Comparison of ENCODE assay signal across 9 cellular contexts in genomic region chr22:44729391-44730012, GRCh38. TPM values are rescaled to one million over a fixed set of nuclear protein-coding genes. Genes with fewer than 3 reads are reported as not detected.
DNase-seq lines count a peak whose midpoint lies in the region; ATAC-seq and TF ChIP-seq lines count a peak whose summit lies in the region.
"Had no signal": no experiment of that assay in that cellular context is flagged by ENCODE, and none has a peak within 500 bp of the region (broad histone marks: within the 10 kb centered on the region; RNA-seq: fewer than 3 reads in every experiment).

No MANE protein-coding gene starts in this region.

- H3K4me3 ChIP-seq in brain microvascular endothelial cell (ENCODE audit: low read depth, low read length) (no peak overlapping the region), lower leg skin (ENCODE audit: low read depth, poor library complexity, severe bottlenecking) (no peak overlapping the region)

- H3K27ac Mint-ChIP-seq in stimulated activated naive B cell treated with anti-CD40 and anti-IgM and Interleukin-4, amounts not matched to agents 10 μg/mL and 1 μg/mL and 100 μg/mL, for 72 hours = no peak overlapping the region

- peaks cover 0 to 26% of the 10 kb centered on the region in 2 donors for H3K27me3 Mint-ChIP-seq in stimulated activated naive B cell treated with anti-CD40 and anti-IgM and Interleukin-4, amounts not matched to agents 10 μg/mL and 1 μg/mL and 100 μg/mL, for 72 hours

- no peak overlapping the region for H3K27ac ChIP-seq in brain microvascular endothelial cell

- no peaks in the 10 kb centered on the region for H3K27me3 ChIP-seq in brain microvascular endothelial cell (replicated peaks)

- intact Hi-C loops in lower leg skin (cut with DNase I; ENCODE audit: low total_unique reads) = no loop called here

- no peaks in the 10 kb centered on the region for H3K36me3 ChIP-seq in brain microvascular endothelial cell (replicated peaks)

- TF ChIP-seq POLR2A in lower leg skin (IDR thresholded peaks at IDR 0.05) = no peak

- WGBS in lower leg skin, 2 donors = 59 to 75% methylated on average over 25 to 38 of the region's 39 CpGs

- TF ChIP-seq CTCF in brain microvascular endothelial cell (IDR thresholded peaks at IDR 0.05; ENCODE audit: low read depth, low read length, missing control alignments) (peak; percentile 68), lower leg skin (IDR thresholded peaks at IDR 0.05) (no peak)

- peak; percentile 2 for ATAC-seq in left lobe of liver
- ATAC-seq in stimulated activated naive B cell treated with anti-CD40 and anti-IgM and Interleukin-4, amounts not matched to agents 10 μg/mL and 1 μg/mL and 100 μg/mL, for 72 hours (replicated peaks) = peak; percentile 79 to 84
- ATAC-seq in GM18519 (IDR thresholded peaks at IDR 0.05; ENCODE audit: low FRiP score, unreplicated experiment) = no peak

- H3K9me3 Mint-ChIP-seq in stimulated activated naive B cell treated with anti-CD40 and anti-IgM and Interleukin-4, amounts not matched to agents 10 μg/mL and 1 μg/mL and 100 μg/mL, for 72 hours = peaks cover 0 to 3% of the 10 kb centered on the region in 2 donors

- peak; percentile 8 for DNase-seq in HCEC 1CT
- DNase-seq in brain microvascular endothelial cell = peak; percentile 35
- DNase-seq in left lobe of liver (ENCODE audit: low spot score) = no peak
- peak; percentile 18 for DNase-seq in stimulated activated naive B cell treated with anti-CD40 and anti-IgM and Interleukin-4, amounts not matched to agents 10 μg/mL and 1 μg/mL and 100 μg/mL, for 72 hours
- DNase-seq in lower leg skin (ENCODE audit: low spot score in 2 of 2) = no peak
- no peak for DNase-seq in germinal center (ENCODE audit: low spot score)
- DNase-seq in HK-2 (ENCODE audit: unreplicated experiment) = no peak
- DNase-seq: activated CD8-positive, alpha-beta memory T cell treated with anti-CD3 and anti-CD28 coated beads for 24 hours had no signal

- H3K4me3 Mint-ChIP-seq in stimulated activated naive B cell treated with anti-CD40 and anti-IgM and Interleukin-4, amounts not matched to agents 10 μg/mL and 1 μg/mL and 100 μg/mL, for 72 hours = peak overlapping the region in 1 of 2 donors; percentile 69

- in situ Hi-C loops in brain microvascular endothelial cell (cut with HindIII; ENCODE audit: low pct_ligation_motif_present, low sequenced_read_pairs) = no loop called here

- H3K4me1 Mint-ChIP-seq in stimulated activated naive B cell treated with anti-CD40 and anti-IgM and Interleukin-4, amounts not matched to agents 10 μg/mL and 1 μg/mL and 100 μg/mL, for 72 hours = peaks cover 7 to 20% of the 10 kb centered on the region in 2 donors

- peaks cover 14 to 25% of the 10 kb centered on the region in 2 donors for H3K36me3 Mint-ChIP-seq in stimulated activated naive B cell treated with anti-CD40 and anti-IgM and Interleukin-4, amounts not matched to agents 10 μg/mL and 1 μg/mL and 100 μg/mL, for 72 hours

RNA-seq across cellular contexts. Expression of gene ARHGAP8, which starts 22.9 kb away (rescaled TPM):
- total RNA-seq in left lobe of liver (0.98 TPM), lower leg skin (1 to 10 TPM; 2.9 to 3.4 (median 3.2) TPM)

RNA-seq across cellular contexts. Expression of gene PRR5, which starts 27.5 kb away (rescaled TPM):
- total RNA-seq in left lobe of liver (30.0 TPM), lower leg skin (10 to 100 TPM; 18.7 to 28.4 (median 19.6) TPM)

Comparison
In these comparisons a context has a peak if more than half of its experiments do, and no peak if none do; other contexts are left out.
1. DNase-seq: peak in HCEC 1CT (single experiment), brain microvascular endothelial cell (single experiment) and stimulated activated naive B cell treated with anti-CD40 and anti-IgM and Interleukin-4, amounts not matched to agents 10 μg/mL and 1 μg/mL and 100 μg/mL, for 72 hours (single experiment); none in left lobe of liver (single experiment), lower leg skin (0 of 2), germinal center (single experiment) and HK-2 (single experiment).